In the genomic region with DNA sequence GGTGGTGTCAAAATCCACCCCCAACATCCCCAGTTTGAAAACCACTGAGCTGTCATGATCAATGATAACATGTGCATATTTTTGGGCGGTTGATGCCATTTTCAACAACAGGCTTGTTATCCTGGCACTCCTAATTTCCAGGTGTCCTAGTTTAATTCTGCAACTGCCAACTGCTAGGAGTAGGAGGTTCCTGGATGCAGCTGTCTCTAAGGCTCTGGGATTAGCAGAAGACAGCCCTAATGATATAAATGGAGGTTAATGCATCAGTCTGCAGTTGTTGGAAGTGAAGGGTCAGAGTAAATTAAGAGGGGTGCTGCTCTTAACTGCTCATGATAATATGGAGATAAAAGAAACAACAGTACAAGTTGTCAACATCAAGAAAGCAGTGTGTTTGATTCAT, we compare ENCODE assay signal across 28 cellular contexts. TPM values are rescaled to one million over a fixed set of nuclear protein-coding genes. Genes with fewer than 3 reads are reported as not detected.
"Had no signal": no experiment of that assay in that cellular context is flagged by ENCODE, and none has a peak within 500 bp of the region (broad histone marks: within the 10 kb centered on the region; RNA-seq: fewer than 3 reads in every experiment).

No MANE protein-coding gene starts in this region.

- H3K27me3 ChIP-seq: esophagus squamous epithelium, heart right ventricle, left lung, neural progenitor cell, right lobe of liver, transverse colon, upper lobe of right lung, uterus had no signal

- DNase-seq: cortex of kidney; effector memory CD8-positive, alpha-beta T cell; erythroblast; esophagus squamous epithelium; foreskin melanocyte; glutamatergic neuron; heart right ventricle; hippocampal formation; left cardiac atrium; left lung; mesenchymal stem cell; mucosa of descending colon; naive thymus-derived CD4-positive, alpha-beta T cell; right lobe of liver; stimulated activated CD4-positive, alpha-beta T cell treated with anti-CD3 and anti-CD28 coated beads, Interleukin-2, amount 100 ng/mL, for 24 hours; stimulated activated CD4-positive, alpha-beta T cell treated with anti-CD3 and anti-CD28 coated beads, Interleukin-4, amount 100 ng/mL, for 24 hours; stimulated activated naive CD8-positive, alpha-beta T cell treated with anti-CD3 and anti-CD28 coated beads, Interleukin-15, Interleukin-2, amounts not matched to agents 100 U/mL and 50 U/mL, for 24 hours; substantia nigra; transverse colon; upper lobe of right lung; uterus had no signal

- H3K36me3 ChIP-seq: esophagus squamous epithelium, heart right ventricle, left lung, neural progenitor cell, right lobe of liver, thoracic aorta, transverse colon, upper lobe of right lung, uterus had no signal

- H3K4me3 ChIP-seq: esophagus squamous epithelium, heart right ventricle, left lung, mucosa of descending colon, neural progenitor cell, right lobe of liver, smooth muscle cell, thoracic aorta, transverse colon, upper lobe of right lung, uterus had no signal

- H3K9me3 ChIP-seq: esophagus squamous epithelium, left lung, mucosa of descending colon, right lobe of liver, thoracic aorta, transverse colon, upper lobe of right lung, uterus had no signal

- H3K4me1 ChIP-seq: neural progenitor cell, parathyroid adenoma, right lobe of liver, upper lobe of right lung, uterus had no signal

- ATAC-seq: effector memory CD8-positive, alpha-beta T cell; heart right ventricle; left cardiac atrium; left lung; mucosa of descending colon; naive thymus-derived CD4-positive, alpha-beta T cell; right lobe of liver; stimulated activated memory B cell treated with anti-CD40 and anti-IgM and Interleukin-4, amounts not matched to agents 10 μg/mL and 1 μg/mL and 100 μg/mL, for 72 hours; stimulated activated naive CD8-positive, alpha-beta T cell treated with anti-CD3 and anti-CD28 coated beads, Interleukin-15, Interleukin-2, amounts not matched to agents 100 U/mL and 50 U/mL, for 24 hours; upper lobe of right lung had no signal

- H3K27ac ChIP-seq: esophagus squamous epithelium, heart right ventricle, left lung, neural progenitor cell, parathyroid adenoma, right lobe of liver, thoracic aorta, transverse colon, upper lobe of right lung, uterus had no signal

- FAIRE-seq: islet of Langerhans had no signal

RNA-seq across cellular contexts. Expression of a gene that starts 24.0 kb away (rescaled TPM):
- total RNA-seq: lung microvascular endothelial cell, upper lobe of right lung had no signal
